In the genomic region with DNA sequence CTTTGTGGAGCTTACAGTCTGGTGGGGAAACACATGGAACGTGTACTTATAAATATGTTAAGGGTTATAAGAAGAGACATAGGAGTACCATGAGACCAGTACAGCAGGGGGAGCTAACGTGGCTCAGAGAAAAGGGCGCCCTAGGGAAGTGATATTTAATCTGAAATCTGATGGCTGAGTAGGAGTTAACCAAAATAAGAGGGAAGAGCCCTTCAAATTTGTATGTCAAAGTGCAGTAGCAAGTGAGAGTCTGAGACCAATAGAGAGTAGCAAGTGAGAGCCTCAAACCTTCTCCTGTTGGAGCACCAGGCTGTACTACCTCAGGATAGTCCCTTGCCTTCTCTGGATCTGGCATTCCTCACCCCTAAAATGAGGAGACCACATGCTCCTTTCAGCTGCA, we compare ENCODE assay signal across 8 cellular contexts.
A peak's percentile ranks its signal among the peaks of the same experiment; 100 is the strongest.
DNase-seq lines count a peak whose midpoint lies in the region; ATAC-seq and TF ChIP-seq lines count a peak whose summit lies in the region.

No MANE protein-coding gene starts in this region.

- no peak overlapping the region for H3K4me3 ChIP-seq in GM12865 (ENCODE audit: low read depth, low read length)
- no peak overlapping the region for H3K4me3 ChIP-seq in coronary artery
- H3K4me3 ChIP-seq in rectal smooth muscle tissue (ENCODE audit: low read length) = no peak overlapping the region

- TF ChIP-seq CTCF in GM12865 (IDR thresholded peaks at IDR 0.05; ENCODE audit: insufficient read depth, low read depth, low read length, missing control alignments) (peak; percentile 50), coronary artery (IDR thresholded peaks at IDR 0.05) (no peak)

- H3K9ac ChIP-seq in rectal smooth muscle tissue (ENCODE audit: low read length) = no peak overlapping the region

- DNase-seq in GM12865 (ENCODE audit: low read depth) = peak; percentile 66
- DNase-seq in NCI-H226 = peak; percentile 40
- no peak for DNase-seq in coronary artery (ENCODE audit: low spot score)
- no peak for DNase-seq in NCI-H2227 treated with DMSO at 0.1 percent for 48 hours (lab: John Stamatoyannopoulos, UW)
- DNase-seq in epidermal melanocyte (ENCODE audit: insufficient read length, low spot score) = no peak
- no peak for DNase-seq in GM19238 (ENCODE audit: insufficient read length, low spot score)

- ATAC-seq in GM21367 (IDR thresholded peaks at IDR 0.05; ENCODE audit: unreplicated experiment) = no peak

- no peaks in the 10 kb centered on the region for H3K27me3 ChIP-seq in rectal smooth muscle tissue (ENCODE audit: control insufficient read depth, insufficient read depth, low read length)

- no peaks in the 10 kb centered on the region for H3K36me3 ChIP-seq in rectal smooth muscle tissue (ENCODE audit: control insufficient read depth, insufficient read depth, low read length)

- H3K27ac ChIP-seq in coronary artery (peak overlapping the region; percentile 28 to 35), rectal smooth muscle tissue (ENCODE audit: low read depth, low read length) (peak overlapping the region; percentile 28)

- H3K4me1 ChIP-seq in rectal smooth muscle tissue (ENCODE audit: control insufficient read depth, insufficient read depth, low read length) = peaks cover 40% of the 10 kb centered on the region

Comparison
In these comparisons a context has a peak if more than half of its experiments do, and no peak if none do; other contexts are left out.
1. DNase-seq: peak in GM12865 (single experiment) and NCI-H226 (single experiment); none in coronary artery (single experiment), NCI-H2227 treated with DMSO at 0.1 percent for 48 hours (single experiment), epidermal melanocyte (single experiment) and GM19238 (single experiment).